Comparison of ENCODE assay signal across 26 cellular contexts in the genomic region with DNA sequence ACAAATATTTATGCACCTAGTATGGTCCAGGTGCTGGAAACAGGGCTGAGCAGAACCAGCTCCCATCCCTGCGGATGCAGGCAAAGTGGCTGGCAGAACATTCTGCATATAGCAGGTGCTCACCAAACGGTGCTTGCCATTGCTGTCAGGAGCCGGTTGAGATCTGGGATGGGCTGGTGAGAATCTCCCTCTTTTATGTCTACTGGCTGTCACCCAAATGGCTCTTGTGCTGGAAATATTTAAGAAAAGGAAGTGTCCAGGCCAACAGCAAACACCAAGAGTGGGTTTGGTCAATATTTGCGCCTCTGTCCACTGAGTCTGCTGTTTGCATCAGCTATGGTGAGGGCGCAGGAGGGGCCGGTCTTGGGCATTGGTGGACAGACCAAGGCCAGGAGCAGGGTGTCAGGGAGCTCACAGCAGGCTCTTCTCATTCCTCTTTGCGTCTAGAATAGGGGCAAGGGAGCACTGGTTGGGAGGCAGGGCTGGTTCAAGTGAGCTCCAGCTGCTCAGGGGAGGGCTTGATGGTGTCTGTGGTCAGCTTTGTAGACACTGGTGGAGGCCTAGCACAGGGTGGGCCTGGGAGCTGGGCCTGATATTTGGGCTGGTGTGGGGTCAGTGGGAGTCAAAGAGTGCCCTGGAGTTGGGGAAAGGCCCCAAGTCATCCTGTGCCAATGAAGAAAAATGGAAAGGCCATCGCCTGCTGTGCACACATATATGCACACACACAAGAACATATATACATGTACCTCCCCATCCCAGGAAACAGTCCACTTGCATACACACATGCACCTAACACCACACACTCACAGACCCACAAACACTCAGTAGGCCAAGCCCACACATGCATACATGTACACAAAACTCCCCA. TPM values are rescaled to one million over a fixed set of nuclear protein-coding genes. Genes with fewer than 3 reads are reported as not detected.
DNase-seq lines count a peak whose midpoint lies in the region; ATAC-seq and TF ChIP-seq lines count a peak whose summit lies in the region.
"Had no signal": no experiment of that assay in that cellular context is flagged by ENCODE, and none has a peak within 500 bp of the region (broad histone marks: within the 10 kb centered on the region; RNA-seq: fewer than 3 reads in every experiment).

No MANE protein-coding gene starts in this region.

- H3K4me3 ChIP-seq in IMR-90 (ENCODE audit: insufficient read depth, low read depth, low read length) = no peak overlapping the region
- H3K4me3 ChIP-seq in spleen = no peak overlapping the region
- no peak overlapping the region for H3K4me3 ChIP-seq in smooth muscle cell
- H3K4me3 ChIP-seq: GM12878, SJSA1 had no signal

- intact Hi-C loops in IMR-90 (cut with micrococcal nuclease) = no loop called here
- intact Hi-C loops in spleen (cut with DNase I; ENCODE audit: low total_unique reads) = loop anchor here (5.0 kb wide), 1 partner anchor 104 kb away; no protein-coding TSS in a partner anchor

- no peaks in the 10 kb centered on the region for H3K79me1 ChIP-seq in IMR-90 (ENCODE audit: low read depth in 1 of 2, low read length in 2 of 2)

- H2AK9ac ChIP-seq in IMR-90 (replicated peaks; ENCODE audit: low read depth, low read length, poor library complexity) = peak overlapping the region; percentile 16

- H3K18ac ChIP-seq in IMR-90 (ENCODE audit: low read depth, low read length) = no peak overlapping the region

- H2AFZ ChIP-seq in IMR-90 (replicated peaks; ENCODE audit: low read length, poor library complexity) = no peak overlapping the region
- H2AFZ ChIP-seq in smooth muscle cell (ENCODE audit: low read depth) = no peak overlapping the region

- dilution Hi-C loops in IMR-90 (cut with HindIII; ENCODE audit: low sequenced_read_pairs, unreplicated experiment) = no loop called here

- H3K27ac ChIP-seq in IMR-90 (ENCODE audit: insufficient read depth, low read length) (no peak overlapping the region), spleen (no peak overlapping the region), smooth muscle cell (ENCODE audit: low read depth) (no peak overlapping the region)
- H3K27ac ChIP-seq: C4-2B, HL-60, SJSA1 had no signal

- no TSS peak for BruUV-seq in IMR-90 (replicated peaks; lab: Mats Ljungman, UMichigan)

- no peaks in the 10 kb centered on the region for H3K79me2 ChIP-seq in smooth muscle cell (ENCODE audit: low read depth)

- H3K27me3 Mint-ChIP-seq in WTC11 (ENCODE audit: low read depth) = no peaks in the 10 kb centered on the region

- no peak overlapping the region for H2BK120ac ChIP-seq in IMR-90 (ENCODE audit: low read depth, low read length)

- no peak for TF ChIP-seq RAD21 in IMR-90 (IDR thresholded peaks at IDR 0.05; ENCODE audit: low read length)

- peaks cover 3% of the 10 kb centered on the region for H3K27me3 ChIP-seq in IMR-90 (ENCODE audit: control insufficient read depth, insufficient read depth, low read length)
- no peaks in the 10 kb centered on the region for H3K27me3 ChIP-seq in spleen (replicated peaks in 1 of 7)
- no peaks in the 10 kb centered on the region for H3K27me3 ChIP-seq in smooth muscle cell (ENCODE audit: low read depth)
- H3K27me3 ChIP-seq: SJSA1 had no signal

- WGBS in IMR-90 (ENCODE audit: extremely low coverage in 2 of 2, insufficient read length in 1 of 2), 2 experiments = 35% methylated on average over 3 of the region's 8 CpGs; no CpG with 5 or more reads in 1 of the 2 experiments
- 76 to 88% (median 87%) methylated on average over 8 of the region's 8 CpGs for WGBS in spleen, 5 donors
- WGBS in smooth muscle cell (ENCODE audit: low lambda C conversion rate) = 89% methylated on average over 8 of the region's 8 CpGs

- no peak overlapping the region for H2BK5ac ChIP-seq in IMR-90 (ENCODE audit: low read depth, low read length, poor library complexity, severe bottlenecking)

- no peaks in the 10 kb centered on the region for H3K9me1 ChIP-seq in IMR-90 (ENCODE audit: insufficient read depth, low read length)

- no peak overlapping the region for H2BK15ac ChIP-seq in IMR-90 (ENCODE audit: low read depth, low read length)

- H3K4me1 ChIP-seq in IMR-90 (ENCODE audit: control insufficient read depth, insufficient read depth, low read length) (no peaks in the 10 kb centered on the region), spleen (peaks cover 0 to 10% (median 0%) of the 10 kb centered on the region in 6 donors), smooth muscle cell (ENCODE audit: low read depth) (no peaks in the 10 kb centered on the region)
- H3K4me1 ChIP-seq: Caco-2, SJSA1 had no signal

- H3K4me3 Mint-ChIP-seq in WTC11 = no peak overlapping the region
- H3K4me3 Mint-ChIP-seq: CD8-positive, alpha-beta T cell had no signal

- ATAC-seq in IMR-90 (ENCODE audit: low read depth) = no peak
- ATAC-seq in WTC11 = no peak
- ATAC-seq in GM21619 (IDR thresholded peaks at IDR 0.05; ENCODE audit: unreplicated experiment) = no peak
- ATAC-seq: CD8-positive, alpha-beta T cell; GM12878; PC-3; Right ventricle myocardium inferior had no signal

- no peak overlapping the region for H3K56ac ChIP-seq in IMR-90 (ENCODE audit: extremely low read depth, insufficient read depth, low read length)

- no peaks in the 10 kb centered on the region for H3F3A ChIP-seq in smooth muscle cell (ENCODE audit: low read depth)

- H4K5ac ChIP-seq in IMR-90 (ENCODE audit: low read depth, low read length) = no peak overlapping the region

- H3K4ac ChIP-seq in IMR-90 (ENCODE audit: low read depth, low read length) = no peak overlapping the region

- no peak overlapping the region for H2AK5ac ChIP-seq in IMR-90 (ENCODE audit: low read depth, low read length)

- CTCF ChIA-PET in IMR-90 (lab: Yijun Ruan, JAX) (no interaction called here), WTC11 (lab: Charles Lee) (interaction anchor here (0.5 to 3.5 kb wide), 6 partner anchors 10 to 104 kb away, joined by 3 to 51 read pairs (median 6); a partner anchor contains a TSS)

- H4K20me1 ChIP-seq in IMR-90 (ENCODE audit: insufficient read depth, low read length) (no peaks in the 10 kb centered on the region; the same call in 1 of the 2 replicates), smooth muscle cell (ENCODE audit: low read depth) (no peaks in the 10 kb centered on the region)

- peaks cover 6% of the 10 kb centered on the region; the same call in 1 of the 2 replicates for H3K4me1 Mint-ChIP-seq in WTC11

- DNase-seq in IMR-90 (no peak), NCI-H2196 treated with DMSO at 0.1 percent for 48 hours (lab: John Stamatoyannopoulos, UW; ENCODE audit: unreplicated experiment) (peak; percentile 42), WTC11 (ENCODE audit: low spot score) (no peak), spleen (peak; percentile 57), GM19240 (ENCODE audit: insufficient read length, low spot score) (no peak), smooth muscle cell (lab: John Stamatoyannopoulos, UW; ENCODE audit: unreplicated experiment) (no peak)
- DNase-seq: Caco-2; CD8-positive, alpha-beta T cell; GDM1; MV-4-11; NCI-H1105; NCI-H1436 treated with DMSO at 0.1 percent for 48 hours; NCI-H187 treated with DMSO at 0.1 percent for 48 hours; NCI-H2227 treated with DMSO at 0.1 percent for 48 hours; PC-3 had no signal

- no peaks in the 10 kb centered on the region for H3K9me3 ChIP-seq in IMR-90 (ENCODE audit: control insufficient read depth, insufficient read depth, low read length)
- peaks cover 0 to 12% (median 8%) of the 10 kb centered on the region in 8 donors for H3K9me3 ChIP-seq in spleen
- no peaks in the 10 kb centered on the region for H3K9me3 ChIP-seq in smooth muscle cell (replicated peaks; ENCODE audit: low read depth)

- H3K36me3 ChIP-seq in IMR-90 (ENCODE audit: control insufficient read depth, insufficient read depth, low read length) (no peaks in the 10 kb centered on the region), spleen (no peaks in the 10 kb centered on the region), smooth muscle cell (ENCODE audit: low read depth) (no peaks in the 10 kb centered on the region)
- H3K36me3 ChIP-seq: SJSA1 had no signal

- H3K36me3 Mint-ChIP-seq in WTC11 = no peaks in the 10 kb centered on the region; the same call in 1 of the 2 replicates
- H3K36me3 Mint-ChIP-seq: CD8-positive, alpha-beta T cell had no signal

- H4K8ac ChIP-seq in IMR-90 (ENCODE audit: low read depth in 2 of 2, low read length in 2 of 2) = no peak overlapping the region

- in situ Hi-C loops in IMR-90 (cut with MboI; ENCODE audit: low sequenced_read_pairs) = no loop called here

- H3K23ac ChIP-seq in IMR-90 (ENCODE audit: low read depth, low read length) = no peak overlapping the region

- TF ChIP-seq CTCF in IMR-90 (conservative IDR thresholded peaks at IDR 0.05; ENCODE audit: low read depth, low read length) (no peak), WTC11 (IDR thresholded peaks at IDR 0.05) (no peak), spleen (IDR thresholded peaks at IDR 0.05 in 8 of 11, conservative IDR thresholded peaks at IDR 0.05 in 3 of 11) (no peak), smooth muscle cell (IDR thresholded peaks at IDR 0.05; ENCODE audit: borderline replicate concordance, insufficient read depth, poor library complexity, severe bottlenecking) (no peak)

- H3K27ac Mint-ChIP-seq in WTC11 = no peak overlapping the region
- H3K27ac Mint-ChIP-seq: CD8-positive, alpha-beta T cell had no signal

- H3K4me2 ChIP-seq in IMR-90 (ENCODE audit: low read depth, low read length) (no peak overlapping the region), smooth muscle cell (no peak overlapping the region)

- no peak overlapping the region for H3K14ac ChIP-seq in IMR-90 (replicated peaks; ENCODE audit: low read depth, low read length)

- TF ChIP-seq POLR2A in IMR-90 (IDR thresholded peaks at IDR 0.05; ENCODE audit: low read depth, low read length) (no peak), spleen (IDR thresholded peaks at IDR 0.05) (no peak)

- no peak overlapping the region for H4K91ac ChIP-seq in IMR-90 (ENCODE audit: insufficient read depth, low read depth, low read length)

- no peak overlapping the region for H2BK20ac ChIP-seq in IMR-90 (ENCODE audit: low read depth, low read length)

- POLR2A ChIA-PET in IMR-90 (lab: Charles Lee; ENCODE audit: unreplicated experiment) (no interaction called here), WTC11 (lab: Charles Lee) (no interaction called here)

- H3K9ac ChIP-seq in IMR-90 (ENCODE audit: low read depth, low read length) = no peak overlapping the region
- H3K9ac ChIP-seq in smooth muscle cell (ENCODE audit: low read depth) = no peak overlapping the region

- peaks cover 6% of the 10 kb centered on the region for H3K9me3 Mint-ChIP-seq in WTC11

RNA-seq across cellular contexts. Expression of a gene that starts 1.4 kb away (rescaled TPM):
- total RNA-seq in IMR-90 (2012; rRNA removed) = not detected in 2 replicates
- polyA plus RNA-seq in IMR-90 (2012; rRNA removed) = not detected in 2 replicates
- not detected in 2 replicates for polyA plus RNA-seq in IMR-90 (2012; cell fraction: cytosol; rRNA removed)
- polyA plus RNA-seq in IMR-90 (2012; cell fraction: nucleus; rRNA removed; ENCODE audit: low replicate concordance) = not detected in 2 replicates
- 0.09 TPM in 3 replicates for total RNA-seq in WTC11 (2021)
- total RNA-seq in spleen = not detected
- not detected for polyA plus RNA-seq in spleen
- not detected in 2 replicates for total RNA-seq in smooth muscle cell
- polyA plus RNA-seq in smooth muscle cell = not detected in 2 replicates
- total RNA-seq: A673; Caco-2; CD8-positive, alpha-beta T cell; GM12878; H4; LHCN-M2; MCF 10A; NCI-H460; PC-3; Right ventricle myocardium inferior; SJSA1 had no signal
- polyA plus RNA-seq: GM12878 had no signal

RNA-seq across cellular contexts. Expression of a gene that starts 1.9 kb away (rescaled TPM):
- not detected in 2 replicates for total RNA-seq in IMR-90 (2012; rRNA removed)
- polyA plus RNA-seq in IMR-90 (2012; rRNA removed) = not detected in 2 replicates
- polyA plus RNA-seq in IMR-90 (2012; cell fraction: cytosol; rRNA removed) = not detected in 2 replicates
- polyA plus RNA-seq in IMR-90 (2012; cell fraction: nucleus; rRNA removed; ENCODE audit: low replicate concordance) = not detected in 2 replicates
- not detected in 3 replicates for total RNA-seq in WTC11 (2021)
- total RNA-seq in spleen = not detected
- polyA plus RNA-seq in spleen = not detected
- total RNA-seq in smooth muscle cell = not detected in 2 replicates
- polyA plus RNA-seq in smooth muscle cell = not detected in 2 replicates
- total RNA-seq: A673; Caco-2; CD8-positive, alpha-beta T cell; GM12878; H4; LHCN-M2; MCF 10A; NCI-H460; PC-3; Right ventricle myocardium inferior; SJSA1 had no signal
- polyA plus RNA-seq: GM12878 had no signal

RNA-seq across cellular contexts. Expression of a gene that starts 25.3 kb away (rescaled TPM):
- total RNA-seq in IMR-90 (2012; rRNA removed) = not detected in 2 replicates
- not detected in 2 replicates for polyA plus RNA-seq in IMR-90 (2012; rRNA removed)
- not detected in 2 replicates for polyA plus RNA-seq in IMR-90 (2012; cell fraction: cytosol; rRNA removed)
- polyA plus RNA-seq in IMR-90 (2012; cell fraction: nucleus; rRNA removed; ENCODE audit: low replicate concordance) = not detected in 2 replicates
- not detected in 3 replicates for total RNA-seq in WTC11 (2021)
- total RNA-seq in spleen = not detected
- polyA plus RNA-seq in spleen = not detected
- total RNA-seq in smooth muscle cell = not detected in 2 replicates
- not detected in 2 replicates for polyA plus RNA-seq in smooth muscle cell
- total RNA-seq: A673; Caco-2; CD8-positive, alpha-beta T cell; GM12878; H4; LHCN-M2; MCF 10A; NCI-H460; PC-3; Right ventricle myocardium inferior; SJSA1 had no signal
- polyA plus RNA-seq: GM12878 had no signal

RNA-seq across cellular contexts. Expression of a gene that starts 47.6 kb away (rescaled TPM):
- total RNA-seq in IMR-90 (2012; rRNA removed) = not detected in 2 replicates
- not detected in 2 replicates for polyA plus RNA-seq in IMR-90 (2012; rRNA removed)
- not detected in 2 replicates for polyA plus RNA-seq in IMR-90 (2012; cell fraction: cytosol; rRNA removed)
- polyA plus RNA-seq in IMR-90 (2012; cell fraction: nucleus; rRNA removed; ENCODE audit: low replicate concordance) = not detected in 2 replicates
- not detected in 3 replicates for total RNA-seq in WTC11 (2021)
- total RNA-seq in spleen = not detected
- not detected for polyA plus RNA-seq in spleen
- not detected in 2 replicates for total RNA-seq in smooth muscle cell
- polyA plus RNA-seq in smooth muscle cell = not detected in 2 replicates
- total RNA-seq: A673; Caco-2; CD8-positive, alpha-beta T cell; GM12878; H4; LHCN-M2; MCF 10A; NCI-H460; PC-3; Right ventricle myocardium inferior; SJSA1 had no signal
- polyA plus RNA-seq: GM12878 had no signal

Comparison
In these comparisons a context has a peak if more than half of its experiments do, and no peak if none do; other contexts are left out.
1. DNase-seq: peak in NCI-H2196 treated with DMSO at 0.1 percent for 48 hours (single experiment) and spleen (single experiment); none in IMR-90 (single experiment), WTC11 (single experiment), GM19240 (single experiment) and smooth muscle cell (single experiment).